Comparison of ENCODE assay signal across 24 cellular contexts in genomic region chr5:144125163-144125726, GRCh38. TPM values are rescaled to one million over a fixed set of nuclear protein-coding genes. Genes with fewer than 3 reads are reported as not detected.
DNase-seq lines count a peak whose midpoint lies in the region; ATAC-seq, FAIRE-seq and TF ChIP-seq lines count a peak whose summit lies in the region.
"Had no signal": no experiment of that assay in that cellular context is flagged by ENCODE, and none has a peak within 500 bp of the region (broad histone marks: within the 10 kb centered on the region; RNA-seq: fewer than 3 reads in every experiment).

No MANE protein-coding gene starts in this region.

- no peak overlapping the region for H3K27ac ChIP-seq in upper lobe of right lung
- H3K27ac ChIP-seq: tibial artery had no signal

- H3K27me3 ChIP-seq in upper lobe of right lung, result no peaks in the 10 kb centered on the region
- H3K27me3 ChIP-seq: tibial artery had no signal

- peak; percentile 36 for ATAC-seq in Right ventricle myocardium superior (ENCODE audit: poor library complexity)
- ATAC-seq in left ventricle myocardium superior, result no peak
- peak; percentile 64 for ATAC-seq in upper lobe of right lung
- ATAC-seq in GM18519 (IDR thresholded peaks at IDR 0.05; ENCODE audit: low FRiP score, unreplicated experiment), result no peak
- ATAC-seq in HG02759 (IDR thresholded peaks at IDR 0.05; ENCODE audit: unreplicated experiment), result no peak
- ATAC-seq: HCT116, right cardiac atrium had no signal

- TF ChIP-seq CTCF in choroid plexus epithelial cell (conservative IDR thresholded peaks at IDR 0.05; ENCODE audit: low read depth, low read length), result no peak
- no peak for TF ChIP-seq CTCF in upper lobe of right lung (IDR thresholded peaks at IDR 0.05)

- H3K4me3 ChIP-seq in choroid plexus epithelial cell (ENCODE audit: low read depth, low read length), result no peak overlapping the region
- no peak overlapping the region for H3K4me3 ChIP-seq in upper lobe of right lung
- H3K4me3 ChIP-seq: tibial artery had no signal

- no peaks in the 10 kb centered on the region for H3K4me1 ChIP-seq in upper lobe of right lung
- H3K4me1 ChIP-seq: tibial artery had no signal

- intact Hi-C loops in Right ventricle myocardium superior (cut with DNase I), result no loop called here
- intact Hi-C loops in left ventricle myocardium superior (cut with micrococcal nuclease), result no loop called here
- intact Hi-C loops in upper lobe of right lung (cut with DNase I), result no loop called here

- TF ChIP-seq POLR2A in H54 (IDR thresholded peaks at IDR 0.05; ENCODE audit: low read depth, low read length), result no peak

- no peaks in the 10 kb centered on the region for H3K9me3 ChIP-seq in upper lobe of right lung
- H3K9me3 ChIP-seq: tibial artery had no signal

- DNase-seq in Right ventricle myocardium superior, result no peak
- DNase-seq in left ventricle myocardium superior, result no peak
- DNase-seq in choroid plexus epithelial cell (ENCODE audit: low read depth), result peak; percentile 56
- DNase-seq in iris pigment epithelial cell (ENCODE audit: low read depth), result peak; percentile 91
- DNase-seq in upper lobe of right lung, result no peak
- no peak for DNase-seq in H54 (ENCODE audit: insufficient read length, low spot score)
- DNase-seq: activated B cell treated with CpG ODN at 0.5 μM for 24 hours; caudate nucleus; CD4-positive, CD25-positive, alpha-beta regulatory T cell; DMS153; KBM-7; NCI-H1092; NCI-H2081; NCI-H524; right cardiac atrium; SIG-M5; stimulated activated naive CD4-positive, alpha-beta T cell; T-helper 2 cell; tibial artery had no signal

- no peak for FAIRE-seq in H54 (lab: Jason Lieb, UNC)
- FAIRE-seq: A204.1 had no signal

- no peaks in the 10 kb centered on the region for H3K36me3 ChIP-seq in upper lobe of right lung
- H3K36me3 ChIP-seq: tibial artery had no signal

RNA-seq across cellular contexts. Expression of gene YIPF5, which starts 45.2 kb away (rescaled TPM):
- 21.3 TPM for total RNA-seq in Right ventricle myocardium superior
- total RNA-seq in left ventricle myocardium superior, result 26.6 TPM
- total RNA-seq in upper lobe of right lung, result 47.6 TPM

RNA-seq across cellular contexts. Expression of gene KCTD16, which starts 45.4 kb away (rescaled TPM):
- total RNA-seq in Right ventricle myocardium superior, result 0.03 TPM
- total RNA-seq in left ventricle myocardium superior, result not detected
- total RNA-seq in upper lobe of right lung, result 5.1 TPM
- total RNA-seq: activated B cell treated with CpG ODN at 0.5 μM for 24 hours; activated T-helper 1 cell treated with anti-CD3 and anti-CD28 coated beads, Interleukin-12 subunit alpha, Interleukin-12 subunit beta, Interleukin-2, Interleukin-4 antibody, amounts not matched to agents 30 ng/mL and 10 ng/mL and 1 ng/mL, durations not matched to agents 14 hours and 24 hours and 36 hours; CD4-positive, CD25-positive, alpha-beta regulatory T cell had no signal

Comparison
In these comparisons a context has a peak if more than half of its experiments do, and no peak if none do; other contexts are left out.
1. ATAC-seq: peak in Right ventricle myocardium superior (single experiment) and upper lobe of right lung (single experiment); none in left ventricle myocardium superior (single experiment), GM18519 (single experiment) and HG02759 (single experiment).
2. DNase-seq: peak in choroid plexus epithelial cell (single experiment) and iris pigment epithelial cell (single experiment); none in Right ventricle myocardium superior (single experiment), left ventricle myocardium superior (single experiment), upper lobe of right lung (single experiment) and H54 (single experiment).